In genomic region chr6:87922947-87923330, GRCh38 we compare ENCODE assay signal across 10 cellular contexts.
DNase-seq lines count a peak whose midpoint lies in the region; ATAC-seq and TF ChIP-seq lines count a peak whose summit lies in the region.
"Had no signal": no experiment of that assay in that cellular context is flagged by ENCODE, and none has a peak within 500 bp of the region (broad histone marks: within the 10 kb centered on the region; RNA-seq: fewer than 3 reads in every experiment).

No MANE protein-coding gene starts in this region.

- H3K9me3 ChIP-seq in colonic mucosa (no peaks in the 10 kb centered on the region), aorta (ENCODE audit: control insufficient read depth, low read length) (no peaks in the 10 kb centered on the region)
- H3K9me3 ChIP-seq: thoracic aorta had no signal

- H3K4me3 ChIP-seq in colonic mucosa, result no peak overlapping the region
- no peak overlapping the region for H3K4me3 ChIP-seq in aorta (ENCODE audit: low read length in 2 of 2)
- H3K4me3 ChIP-seq: K562, thoracic aorta had no signal

- peak; percentile 77 for ATAC-seq in GM18867 (IDR thresholded peaks at IDR 0.05; ENCODE audit: unreplicated experiment)
- peak; percentile 67 for ATAC-seq in GM21737 (IDR thresholded peaks at IDR 0.05; ENCODE audit: unreplicated experiment)
- ATAC-seq in aorta (ENCODE audit: low FRiP score), result no peak
- ATAC-seq: K562 had no signal

- H3K27ac Mint-ChIP-seq in immature natural killer cell, result peak overlapping the region in 1 of 6 donors; percentile 17

- no peak overlapping the region for H3K9ac ChIP-seq in colonic mucosa (ENCODE audit: low read depth in 2 of 2, low read length in 2 of 2)

- H3K27me3 ChIP-seq in colonic mucosa (no peaks in the 10 kb centered on the region), aorta (ENCODE audit: control insufficient read depth in 1 of 2, insufficient read depth in 2 of 2, low read length in 1 of 2) (no peaks in the 10 kb centered on the region)

- H3K4me1 Mint-ChIP-seq in immature natural killer cell, result peaks cover 36 to 53% of the 10 kb centered on the region in 2 donors

- 78 to 79% methylated on average over 2 of the region's 2 CpGs for WGBS in aorta, 2 donors

- no peaks in the 10 kb centered on the region for H3K36me3 ChIP-seq in colonic mucosa
- H3K36me3 ChIP-seq in aorta (ENCODE audit: control insufficient read depth in 1 of 2, insufficient read depth in 2 of 2, low read length in 1 of 2), result no peaks in the 10 kb centered on the region
- H3K36me3 ChIP-seq: thoracic aorta had no signal

- H3K27me3 Mint-ChIP-seq in immature natural killer cell (ENCODE audit: low read depth in 3 of 3), result peaks cover 8 to 18% (median 12%) of the 10 kb centered on the region in 3 donors

- intact Hi-C loops in colonic mucosa (cut with DNase I), result no loop called here
- intact Hi-C loops in aorta (cut with DNase I), result loop anchor here in 1 of 2 donors (10.0 kb wide), 1 partner anchor 572 kb away; no protein-coding TSS in a partner anchor

- no peak overlapping the region for H3K27ac ChIP-seq in colonic mucosa
- H3K27ac ChIP-seq in aorta (ENCODE audit: low read depth in 1 of 2, low read length in 2 of 2), result no peak overlapping the region
- H3K27ac ChIP-seq: thoracic aorta had no signal

- H3K36me3 Mint-ChIP-seq in immature natural killer cell, result peaks cover 0 to 8% (median 0%) of the 10 kb centered on the region in 3 donors

- no peak overlapping the region for H3K4me3 Mint-ChIP-seq in immature natural killer cell

- DNase-seq in LHCN-M2 (ENCODE audit: low read depth) (peak; percentile 8), immature natural killer cell (peak in 2 of 3 donors; percentile 9 to 21), colonic mucosa (no peak), NCI-H128 (lab: John Stamatoyannopoulos, UW; ENCODE audit: unreplicated experiment) (no peak), amygdala (lab: John Stamatoyannopoulos, UW) (no peak), aorta (no peak)

- H3K4me1 ChIP-seq in colonic mucosa (no peaks in the 10 kb centered on the region), aorta (ENCODE audit: control insufficient read depth in 1 of 2, insufficient read depth in 2 of 2, low read length in 2 of 2) (no peaks in the 10 kb centered on the region)

- no peak for TF ChIP-seq CTCF in colonic mucosa (IDR thresholded peaks at IDR 0.05)

- H3K9me3 Mint-ChIP-seq in immature natural killer cell, result no peaks in the 10 kb centered on the region

Comparison
In these comparisons a context has a peak if more than half of its experiments do, and no peak if none do; other contexts are left out.
1. DNase-seq: peak in LHCN-M2 (single experiment) and immature natural killer cell (2 of 3); none in colonic mucosa (single experiment), NCI-H128 (single experiment), amygdala (0 of 56) and aorta (0 of 2).